ENCODE assay signal across 8 cellular contexts in the genomic region with DNA sequence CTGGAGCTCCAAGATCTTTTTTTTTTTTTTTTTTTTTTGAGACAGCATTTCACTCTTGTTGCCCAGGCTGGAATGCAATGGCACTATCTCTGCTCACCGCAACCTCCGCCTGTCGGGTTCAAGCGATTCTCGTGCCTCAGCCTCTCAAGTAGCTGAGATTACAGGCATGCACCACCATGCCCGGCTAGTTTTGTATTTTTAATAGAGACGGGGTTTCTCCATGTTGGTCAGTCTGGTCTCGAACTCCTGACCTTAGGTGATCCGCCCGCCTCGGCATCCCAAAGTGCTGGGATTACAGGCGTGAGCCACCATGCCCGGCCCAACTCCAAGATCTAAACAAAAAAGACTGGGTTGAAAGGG. TPM values are rescaled to one million over a fixed set of nuclear protein-coding genes. Genes with fewer than 3 reads are reported as not detected.
DNase-seq lines count a peak whose midpoint lies in the region; ATAC-seq and TF ChIP-seq lines count a peak whose summit lies in the region.
"Not testable (repeated sequence)": the region's sequence is repeated elsewhere in the genome, so short reads cannot be mapped to it uniquely, and the experiment has no call there.

No MANE protein-coding gene starts in this region.

- H3K18ac ChIP-seq in H9 (ENCODE audit: insufficient read length, low read depth, low read length): not testable (repeated sequence)

- TF ChIP-seq CTCF in A673 (conservative IDR thresholded peaks at IDR 0.05; ENCODE audit: low read depth, low read length); H9 (conservative IDR thresholded peaks at IDR 0.05); heart left ventricle (IDR thresholded peaks at IDR 0.05): not testable (repeated sequence)

- intact Hi-C loops in A673 (cut with micrococcal nuclease; ENCODE audit: unreplicated experiment): loop anchor here (2.0 to 10.0 kb wide), 3 partner anchors 33 to 303 kb away; a partner anchor contains a TSS
- intact Hi-C loops in heart left ventricle (cut with DNase I): loop anchor here in 9 of 10 donors (1.0 to 10.0 kb wide), 11 partner anchors 13 to 154 kb away; a partner anchor contains a TSS

- H3K36me3 Mint-ChIP-seq in H9 (ENCODE audit: insufficient read depth in 1 of 3, low read depth in 3 of 3); naive B cell: not testable (repeated sequence)
- peaks cover 84% of the 10 kb centered on the region for H3K36me3 Mint-ChIP-seq in stimulated activated effector memory CD8-positive, alpha-beta T cell treated with anti-CD3 and anti-CD28 coated beads, Interleukin-12 subunit alpha, Interleukin-12 subunit beta, amount 100 ng/mL, for 72 hours

- TF ChIP-seq POLR2A in heart left ventricle (IDR thresholded peaks at IDR 0.05): not testable (repeated sequence)

- not testable (repeated sequence) for H3K27me3 ChIP-seq in A673 (replicated peaks; ENCODE audit: insufficient read depth, low read depth, low read length, poor library complexity); H9 (ENCODE audit: insufficient read depth, low read length); SJCRH30; heart left ventricle

- H3K9me3 ChIP-seq in A673 (ENCODE audit: low read depth, low read length, poor library complexity, severe bottlenecking); H9 (ENCODE audit: control insufficient read depth, low read depth, low read length); SJCRH30 (replicated peaks); heart left ventricle: not testable (repeated sequence)

- not testable (repeated sequence) for H4K91ac ChIP-seq in H9 (ENCODE audit: insufficient read length, low read depth, low read length)

- POLR2A ChIA-PET in A673 (lab: Charles Lee; ENCODE audit: low non-redundant PET): not testable (repeated sequence)

- H2BK15ac ChIP-seq in H9 (ENCODE audit: low read depth, low read length): not testable (repeated sequence)

- H3K4me1 ChIP-seq in A673 (ENCODE audit: insufficient read depth, low read length, poor library complexity, severe bottlenecking): peaks cover 19% of the 10 kb centered on the region
- not testable (repeated sequence) for H3K4me1 ChIP-seq in H9 (ENCODE audit: insufficient read depth, low read length)
- peaks cover 11% of the 10 kb centered on the region for H3K4me1 ChIP-seq in SJCRH30
- peaks cover 0 to 49% (median 24%) of the 10 kb centered on the region in 12 donors for H3K4me1 ChIP-seq in heart left ventricle

- H3K79me1 ChIP-seq in H9 (ENCODE audit: insufficient read depth, low read depth, low read length, poor library complexity, severe bottlenecking): not testable (repeated sequence)

- not testable (repeated sequence) for H2BK12ac ChIP-seq in H9 (ENCODE audit: insufficient read length, low read depth, low read length)

- H4K20me1 ChIP-seq in H9 (ENCODE audit: control insufficient read depth, insufficient read depth, insufficient read length): not testable (repeated sequence)

- WGBS in H9 (ENCODE audit: extremely low coverage, insufficient read length, low lambda C conversion rate): no CpG with 5 or more reads among the region's 13 CpGs
- WGBS in heart left ventricle, 4 donors: 8 to 22% (median 12%) methylated on average over 13 of the region's 13 CpGs

- peak in 2 of 4 donors; percentile 1 to 2 for ATAC-seq in heart left ventricle
- ATAC-seq in naive B cell (ENCODE audit: low read depth in 2 of 2); stimulated activated effector memory CD8-positive, alpha-beta T cell treated with anti-CD3 and anti-CD28 coated beads, Interleukin-12 subunit alpha, Interleukin-12 subunit beta, amount 100 ng/mL, for 72 hours: not testable (repeated sequence)

- not testable (repeated sequence) for H3K27ac Mint-ChIP-seq in H9
- H3K27ac Mint-ChIP-seq in naive B cell: peak overlapping the region; percentile 98 to 100 (median 99)
- peak overlapping the region; percentile 99 for H3K27ac Mint-ChIP-seq in stimulated activated effector memory CD8-positive, alpha-beta T cell treated with anti-CD3 and anti-CD28 coated beads, Interleukin-12 subunit alpha, Interleukin-12 subunit beta, amount 100 ng/mL, for 72 hours

- H2BK5ac ChIP-seq in H9 (ENCODE audit: insufficient read length, low read length): not testable (repeated sequence)

- H3T11ph ChIP-seq in H9 (ENCODE audit: low read length): not testable (repeated sequence)

- not testable (repeated sequence) for H3K14ac ChIP-seq in H9 (ENCODE audit: insufficient read depth, low read length)

- H2BK20ac ChIP-seq in H9 (ENCODE audit: low read depth, low read length, poor library complexity, severe bottlenecking): not testable (repeated sequence)

- not testable (repeated sequence) for H2AK5ac ChIP-seq in H9 (ENCODE audit: insufficient read length, low read length)

- not testable (repeated sequence) for H3K9me3 Mint-ChIP-seq in H9; naive B cell; stimulated activated effector memory CD8-positive, alpha-beta T cell treated with anti-CD3 and anti-CD28 coated beads, Interleukin-12 subunit alpha, Interleukin-12 subunit beta, amount 100 ng/mL, for 72 hours

- H3K27ac ChIP-seq in A673 (ENCODE audit: low read depth, low read length, poor library complexity, severe bottlenecking) (peak overlapping the region; percentile 98), SJCRH30 (peak overlapping the region; percentile 88), caudate nucleus (ENCODE audit: low read depth, low read length) (peak overlapping the region; percentile 88), heart left ventricle (peak overlapping the region; percentile 94 to 100 (median 100))
- H3K27ac ChIP-seq in H9 (ENCODE audit: insufficient read length, low read depth, low read length): not testable (repeated sequence)

- not testable (repeated sequence) for H3K27me3 Mint-ChIP-seq in H9 (ENCODE audit: low read depth); naive B cell

- CTCF ChIA-PET in A673 (lab: Charles Lee): interaction anchor here (0.7 to 1.5 kb wide), 3 partner anchors 17 to 60 kb away, joined by 3 to 5 read pairs (median 3); no protein-coding TSS in a partner anchor

- H4K8ac ChIP-seq in H9 (replicated peaks; ENCODE audit: insufficient read length, low read depth, low read length): not testable (repeated sequence)

- H3K4me1 Mint-ChIP-seq in H9: peaks cover 15 to 29% of the 10 kb centered on the region in 2 experiments
- H3K4me1 Mint-ChIP-seq in naive B cell: peaks cover 49 to 85% (median 77%) of the 10 kb centered on the region in 3 donors
- H3K4me1 Mint-ChIP-seq in stimulated activated effector memory CD8-positive, alpha-beta T cell treated with anti-CD3 and anti-CD28 coated beads, Interleukin-12 subunit alpha, Interleukin-12 subunit beta, amount 100 ng/mL, for 72 hours: peaks cover 40% of the 10 kb centered on the region

- not testable (repeated sequence) for H3K4ac ChIP-seq in H9 (ENCODE audit: low read depth, low read length)

- H3K4me3 Mint-ChIP-seq in H9 (peak overlapping the region; percentile 17 to 85; a peak in 3 of 5 replicates), naive B cell (peak overlapping the region; percentile 89 to 100 (median 99))
- H3K4me3 Mint-ChIP-seq in stimulated activated effector memory CD8-positive, alpha-beta T cell treated with anti-CD3 and anti-CD28 coated beads, Interleukin-12 subunit alpha, Interleukin-12 subunit beta, amount 100 ng/mL, for 72 hours: peak overlapping the region; percentile 95

- not testable (repeated sequence) for H4K5ac ChIP-seq in H9 (ENCODE audit: insufficient read length, low read depth, low read length)

- TSS peak; percentile 36 for BruUV-seq in A673 (replicated peaks; lab: Mats Ljungman, UMichigan)

- not testable (repeated sequence) for H3K79me2 ChIP-seq in H9 (ENCODE audit: insufficient read depth, low read length)

- H3K36me3 ChIP-seq in A673 (ENCODE audit: insufficient read depth, low read length, poor library complexity, severe bottlenecking); SJCRH30: not testable (repeated sequence)
- peaks cover 0 to 14% (median 0%) of the 10 kb centered on the region in 9 donors for H3K36me3 ChIP-seq in heart left ventricle

- H3K9ac ChIP-seq in H9 (ENCODE audit: extremely low read depth, insufficient read length, low read length): not testable (repeated sequence)

- H3K4me2 ChIP-seq in H9 (ENCODE audit: insufficient read depth, insufficient read length, low read length): not testable (repeated sequence)

- H3K56ac ChIP-seq in H9 (ENCODE audit: insufficient read length, low read depth, low read length): not testable (repeated sequence)

- not testable (repeated sequence) for H2AFZ ChIP-seq in H9 (ENCODE audit: low read length)

- DNase-seq in A673 (ENCODE audit: low spot score); H9; SJCRH30; caudate nucleus (lab: John Stamatoyannopoulos, UW); heart left ventricle; naive B cell; stimulated activated effector memory CD8-positive, alpha-beta T cell treated with anti-CD3 and anti-CD28 coated beads, Interleukin-12 subunit alpha, Interleukin-12 subunit beta, amount 100 ng/mL, for 72 hours (ENCODE audit: low spot score in 2 of 2): not testable (repeated sequence)
- DNase-seq in activated T-helper 1 cell treated with Interleukin-2 at 50 U/mL for 16 hours (ENCODE audit: low read depth): peak; percentile 35

- H3K4me3 ChIP-seq in A673 (ENCODE audit: low read depth, low read length, poor library complexity, severe bottlenecking): peak overlapping the region; percentile 76
- peak overlapping the region; percentile 64 for H3K4me3 ChIP-seq in SJCRH30
- peak overlapping the region; percentile 65 to 99 (median 85) for H3K4me3 ChIP-seq in heart left ventricle

- H3K23me2 ChIP-seq in H9 (ENCODE audit: insufficient read length, low read depth, low read length, poor library complexity, severe bottlenecking): peaks cover 14% of the 10 kb centered on the region

- not testable (repeated sequence) for H3K23ac ChIP-seq in H9 (ENCODE audit: insufficient read length, low read depth, low read length)

- not testable (repeated sequence) for H2BK120ac ChIP-seq in H9 (ENCODE audit: low read depth, low read length, poor library complexity, severe bottlenecking)

RNA-seq across cellular contexts. Expression of a gene that starts 1.8 kb away (rescaled TPM):
- 55.1 and 57.5 TPM in 2 replicates for total RNA-seq in A673 (2021)
- 5.7 and 7.6 TPM in 2 replicates for total RNA-seq in H9 (2021)
- 13.6 TPM in 2 replicates for total RNA-seq in SJCRH30 (2014; rRNA removed; shearing (Covaris generic))
- 100 to 1,000 TPM; 130 to 279 (median 214) TPM for total RNA-seq in heart left ventricle
- 100 to 1,000 TPM; 120 to 249 TPM for polyA plus RNA-seq in heart left ventricle
- polyA plus RNA-seq in naive B cell (ENCODE audit: low read depth in 6 of 6): 10 to 100 TPM; 12.8 to 53.3 (median 46.8) TPM

RNA-seq across cellular contexts. Expression of a gene that starts 45.9 kb away (rescaled TPM):
- total RNA-seq in A673 (2021): 119 and 120 TPM in 2 replicates
- total RNA-seq in H9 (2021): 59.6 and 63.2 TPM in 2 replicates
- 126 and 138 TPM in 2 replicates for total RNA-seq in SJCRH30 (2014; rRNA removed; shearing (Covaris generic))
- 100 to 1,000 TPM; 197 to 496 (median 348) TPM for total RNA-seq in heart left ventricle
- polyA plus RNA-seq in heart left ventricle: 100 to 1,000 TPM; 210 to 424 TPM
- 100 to 1,000 TPM; 196 to 279 (median 251) TPM for polyA plus RNA-seq in naive B cell (ENCODE audit: low read depth in 6 of 6)

RNA-seq across cellular contexts. Expression of a gene that starts 46.2 kb away (rescaled TPM):
- 15.5 and 18.4 TPM in 2 replicates for total RNA-seq in A673 (2021)
- total RNA-seq in H9 (2021): 13.3 and 13.7 TPM in 2 replicates
- 6.6 and 9.3 TPM in 2 replicates for total RNA-seq in SJCRH30 (2014; rRNA removed; shearing (Covaris generic))
- 10 to 100 TPM in 5 of 9 donors, 1 to 10 TPM in 4; 5.8 to 16.3 (median 12.1) TPM for total RNA-seq in heart left ventricle
- 1 to 10 TPM; 3.7 to 5.5 TPM for polyA plus RNA-seq in heart left ventricle
- polyA plus RNA-seq in naive B cell (ENCODE audit: low read depth in 6 of 6): 10 to 100 TPM; 12.3 to 24.6 (median 20.5) TPM
